8 cellular contexts compared by ENCODE assay signal in the genomic region with DNA sequence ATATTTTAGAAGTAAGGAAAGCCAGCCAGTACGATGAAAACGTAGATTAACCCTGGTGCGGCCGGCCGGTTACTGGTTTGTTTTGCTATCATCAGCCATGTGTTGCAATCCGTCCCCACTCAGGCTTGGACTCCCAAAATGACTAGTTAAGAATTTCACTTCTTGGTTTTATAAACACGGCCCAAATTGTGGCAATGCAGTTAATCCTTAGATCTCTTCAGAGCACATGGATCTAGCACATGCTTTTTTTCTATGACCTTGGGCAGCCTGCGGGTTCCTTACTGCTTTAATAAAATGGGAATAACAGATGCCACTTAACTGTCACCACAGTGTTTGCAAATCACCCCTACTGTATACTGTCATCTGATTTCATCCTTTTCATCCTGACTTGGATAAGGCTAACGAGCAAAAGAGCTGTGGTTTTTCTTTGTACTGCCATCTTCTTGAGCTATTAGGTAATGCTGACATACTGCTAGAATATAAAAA. TPM values are rescaled to one million over a fixed set of nuclear protein-coding genes. Genes with fewer than 3 reads are reported as not detected.
DNase-seq lines count a peak whose midpoint lies in the region; ATAC-seq and TF ChIP-seq lines count a peak whose summit lies in the region.

No MANE protein-coding gene starts in this region.

- H3K27me3 Mint-ChIP-seq in Calu3 (ENCODE audit: unreplicated experiment): no peaks in the 10 kb centered on the region
- no peaks in the 10 kb centered on the region for H3K27me3 Mint-ChIP-seq in T-helper 2 cell treated with Interferon-gamma antibody and Interleukin-4, amounts not matched to agents 5 μg/mL and 100 μg/mL, for 36 hours (ENCODE audit: low read depth)

- H3K4me3 Mint-ChIP-seq in Calu3 (ENCODE audit: low read depth, unreplicated experiment): peak overlapping the region; percentile 95
- H3K4me3 Mint-ChIP-seq in T-helper 2 cell treated with Interferon-gamma antibody and Interleukin-4, amounts not matched to agents 5 μg/mL and 100 μg/mL, for 36 hours: peak overlapping the region; percentile 91

- peak overlapping the region; percentile 60 for H3K4me3 ChIP-seq in HL-60 (replicated peaks; ENCODE audit: insufficient read depth, low read length)
- H3K4me3 ChIP-seq in fibroblast of lung (replicated peaks in 1 of 4; ENCODE audit: control extremely low read depth in 1 of 4, insufficient read depth in 1 of 4, low read depth in 3 of 4, low read length in 4 of 4): peak overlapping the region; percentile 75 to 97 (median 88)
- peak overlapping the region; percentile 80 to 82 for H3K4me3 ChIP-seq in neutrophil (ENCODE audit: low read depth in 1 of 2, low read length in 1 of 2)

- CTCF ChIA-PET in Calu3 (lab: Charles Lee): interaction anchor here (0.7 to 2.3 kb wide), 4 partner anchors 15 to 97 kb away, joined by 3 to 8 read pairs (median 4); a partner anchor contains a TSS

- no peak for TF ChIP-seq CTCF in Calu3 (IDR thresholded peaks at IDR 0.05; ENCODE audit: unreplicated experiment)
- no peak for TF ChIP-seq CTCF in HL-60 (IDR thresholded peaks at IDR 0.05; ENCODE audit: insufficient read depth, low read length)
- TF ChIP-seq CTCF in fibroblast of lung (conservative IDR thresholded peaks at IDR 0.05 in 1 of 2, IDR thresholded peaks at IDR 0.05 in 1 of 2; ENCODE audit: low read depth in 1 of 2, low read length in 2 of 2): peak; percentile 6 to 19
- no peak for TF ChIP-seq CTCF in neutrophil (IDR thresholded peaks at IDR 0.05)

- H2AFZ ChIP-seq in fibroblast of lung (ENCODE audit: low read length): no peak overlapping the region

- H3K27me3 ChIP-seq in HL-60 (ENCODE audit: insufficient read depth, poor library complexity, severe bottlenecking): no peaks in the 10 kb centered on the region
- no peaks in the 10 kb centered on the region for H3K27me3 ChIP-seq in fibroblast of lung (ENCODE audit: control insufficient read depth, insufficient read depth, low read length)
- H3K27me3 ChIP-seq in neutrophil: no peaks in the 10 kb centered on the region

- no peaks in the 10 kb centered on the region for H3K9me3 Mint-ChIP-seq in Calu3 (ENCODE audit: low read depth, unreplicated experiment)
- no peaks in the 10 kb centered on the region for H3K9me3 Mint-ChIP-seq in T-helper 2 cell treated with Interferon-gamma antibody and Interleukin-4, amounts not matched to agents 5 μg/mL and 100 μg/mL, for 36 hours

- H3K79me2 ChIP-seq in fibroblast of lung (ENCODE audit: control insufficient read depth, insufficient read depth, low read length): peaks cover 55% of the 10 kb centered on the region

- no peak overlapping the region for H3K9ac ChIP-seq in fibroblast of lung (ENCODE audit: insufficient read depth, low read length)

- H4K20me1 ChIP-seq in fibroblast of lung (ENCODE audit: control insufficient read depth, extremely low read depth, insufficient read depth, low read length): peaks cover 1% of the 10 kb centered on the region

- H3K27ac Mint-ChIP-seq in Calu3 (ENCODE audit: unreplicated experiment): peak overlapping the region; percentile 76
- H3K27ac Mint-ChIP-seq in T-helper 2 cell treated with Interferon-gamma antibody and Interleukin-4, amounts not matched to agents 5 μg/mL and 100 μg/mL, for 36 hours: peak overlapping the region; percentile 95

- intact Hi-C loops in Calu3 (cut with micrococcal nuclease; ENCODE audit: unreplicated experiment): no loop called here

- H3K4me1 Mint-ChIP-seq in Calu3 (ENCODE audit: low read depth, unreplicated experiment): peaks cover 26% of the 10 kb centered on the region
- peaks cover 55% of the 10 kb centered on the region for H3K4me1 Mint-ChIP-seq in T-helper 2 cell treated with Interferon-gamma antibody and Interleukin-4, amounts not matched to agents 5 μg/mL and 100 μg/mL, for 36 hours (ENCODE audit: low read depth)

- DNase-seq in Calu3 (peak; percentile 6), HL-60 (ENCODE audit: low read depth in 1 of 2, low spot score in 1 of 2) (peak in 1 of 2 experiments; percentile 35), fibroblast of lung (ENCODE audit: low read depth in 2 of 2) (peak; percentile 33 to 72)
- DNase-seq in T-helper 2 cell treated with Interferon-gamma antibody and Interleukin-4, amounts not matched to agents 5 μg/mL and 100 μg/mL, for 36 hours (ENCODE audit: low spot score): peak; percentile 43

- no TSS peak for BruUV-seq in Calu3 (replicated peaks; lab: Mats Ljungman, UMichigan)

- H3K9me3 ChIP-seq in fibroblast of lung (ENCODE audit: control insufficient read depth, insufficient read depth, low read depth, low read length) (no peaks in the 10 kb centered on the region), neutrophil (no peaks in the 10 kb centered on the region)

- peaks cover 25% of the 10 kb centered on the region for H3K36me3 Mint-ChIP-seq in Calu3 (ENCODE audit: insufficient read depth, unreplicated experiment)
- peaks cover 29% of the 10 kb centered on the region for H3K36me3 Mint-ChIP-seq in T-helper 2 cell treated with Interferon-gamma antibody and Interleukin-4, amounts not matched to agents 5 μg/mL and 100 μg/mL, for 36 hours (ENCODE audit: low read depth)

- peaks cover 2% of the 10 kb centered on the region for H3K4me1 ChIP-seq in fibroblast of lung (ENCODE audit: control insufficient read depth, extremely low read depth, insufficient read depth, low read length)
- H3K4me1 ChIP-seq in neutrophil (ENCODE audit: control insufficient read depth in 1 of 2, insufficient read depth in 1 of 2, low read depth in 1 of 2, low read length in 1 of 2): peaks cover 15 to 18% of the 10 kb centered on the region in 2 experiments

- H3K27ac ChIP-seq in HL-60 (replicated peaks) (peak overlapping the region; percentile 48), fibroblast of lung (ENCODE audit: insufficient read depth, low read length) (peak overlapping the region; percentile 92), neutrophil (peak overlapping the region; percentile 94)

- peak overlapping the region; percentile 93 for H3K4me2 ChIP-seq in fibroblast of lung (ENCODE audit: extremely low read depth, insufficient read depth, low read length)

- no peak for ATAC-seq in GM18498 (IDR thresholded peaks at IDR 0.05; ENCODE audit: unreplicated experiment)
- ATAC-seq in GM19324 (IDR thresholded peaks at IDR 0.05; ENCODE audit: low FRiP score, unreplicated experiment): no peak
- ATAC-seq in HG03039 (IDR thresholded peaks at IDR 0.05; ENCODE audit: unreplicated experiment): no peak

- H3K36me3 ChIP-seq in fibroblast of lung (ENCODE audit: control insufficient read depth, insufficient read depth, low read length) (no peaks in the 10 kb centered on the region), neutrophil (no peaks in the 10 kb centered on the region)

RNA-seq across cellular contexts. Expression of a gene that starts 1.5 kb away (rescaled TPM):
- total RNA-seq in Calu3 (2022) (58.0 and 70.1 TPM in 2 replicates), fibroblast of lung (50.8 and 67.4 TPM in 2 replicates)
- 42.5 and 55.8 TPM in 2 replicates for polyA plus RNA-seq in fibroblast of lung
- 36.6 and 43.8 TPM in 2 replicates for polyA plus RNA-seq in fibroblast of lung (2012)
- 3.0 and 4.8 TPM in 2 replicates for polyA minus RNA-seq in fibroblast of lung (ENCODE audit: low replicate concordance)

Comparison
In these comparisons a context has a peak if more than half of its experiments do, and no peak if none do; other contexts are left out.
1. CTCF ChIP-seq: peak in fibroblast of lung (2 of 2); none in Calu3 (single experiment), HL-60 (single experiment) and neutrophil (single experiment).
2. Peak in every context shown above with its lines, with median percentiles within 50 percentile points of each other: H3K27ac ChIP-seq and H3K4me3 ChIP-seq.